ENCODE assay signal across 18 cellular contexts in genomic region chr1:21239181-21239580, GRCh38. TPM values are rescaled to one million over a fixed set of nuclear protein-coding genes. Genes with fewer than 3 reads are reported as not detected.
DNase-seq lines count a peak whose midpoint lies in the region; ATAC-seq, FAIRE-seq and TF ChIP-seq lines count a peak whose summit lies in the region.
"Had no signal": no experiment of that assay in that cellular context is flagged by ENCODE, and none has a peak within 500 bp of the region (broad histone marks: within the 10 kb centered on the region; RNA-seq: fewer than 3 reads in every experiment).

No MANE protein-coding gene starts in this region.

- no TSS peak for BruUV-seq in PC-3 (replicated peaks; lab: Mats Ljungman, UMichigan)

- no peak overlapping the region for H2AFZ ChIP-seq in PC-3 (ENCODE audit: low read length)

- H3K36me3 ChIP-seq in PC-3 (ENCODE audit: low read depth, low read length) (peaks cover 23% of the 10 kb centered on the region), brain microvascular endothelial cell (replicated peaks) (peaks cover 58% of the 10 kb centered on the region)

- no peak for FAIRE-seq in GM12891 (lab: Jason Lieb, UNC)

- no peaks in the 10 kb centered on the region for H3K9me2 ChIP-seq in PC-3 (replicated peaks; ENCODE audit: low read length)

- no peak overlapping the region for H3K4me3 ChIP-seq in PC-3 (ENCODE audit: low read length)
- no peak overlapping the region for H3K4me3 ChIP-seq in brain microvascular endothelial cell (ENCODE audit: low read depth, low read length)
- H3K4me3 ChIP-seq: left lung, right atrium auricular region had no signal

- peak; percentile 46 for DNase-seq in GM20000 (ENCODE audit: low spot score)
- peak; percentile 91 for DNase-seq in PC-3
- peak; percentile 10 for DNase-seq in brain microvascular endothelial cell
- DNase-seq in renal cortical epithelial cell (ENCODE audit: low read depth): peak; percentile 91
- DNase-seq in GM12891 (ENCODE audit: insufficient read length, low spot score): no peak
- no peak for DNase-seq in NCI-H2171 treated with DMSO at 0.1 percent for 48 hours (lab: John Stamatoyannopoulos, UW)
- DNase-seq in NCI-H1048 (lab: John Stamatoyannopoulos, UW): no peak
- DNase-seq: activated CD4-positive, CD25-positive, alpha-beta regulatory T cell; activated T-cell treated with anti-CD3 and anti-CD28 coated beads for 4 hours; hypothalamus; left lung; NCI-H1417; NCI-H345; nephron progenitor cell; stimulated activated CD4-positive, alpha-beta T cell treated with anti-CD3 and anti-CD28 coated beads, Interleukin-4, amount 100 ng/mL, for 1 hour had no signal

- peak overlapping the region; percentile 99 for H3K27ac ChIP-seq in PC-3 (ENCODE audit: low read length)
- H3K27ac ChIP-seq in brain microvascular endothelial cell: no peak overlapping the region
- H3K27ac ChIP-seq: C4-2B, left lung had no signal

- peak overlapping the region; percentile 81 for H3K9ac ChIP-seq in PC-3 (ENCODE audit: low read length)

- H3K27me3 ChIP-seq in PC-3 (ENCODE audit: low read length) (no peaks in the 10 kb centered on the region), brain microvascular endothelial cell (replicated peaks) (no peaks in the 10 kb centered on the region)
- H3K27me3 ChIP-seq: left lung, right atrium auricular region had no signal

- ATAC-seq in PC-3: peak; percentile 43
- ATAC-seq in HG02642 (IDR thresholded peaks at IDR 0.05; ENCODE audit: poor library complexity, unreplicated experiment): no peak
- ATAC-seq: left lung had no signal

- no peak for TF ChIP-seq CTCF in GM20000 (IDR thresholded peaks at IDR 0.05; ENCODE audit: extremely low read depth, missing control alignments)
- TF ChIP-seq CTCF in PC-3 (conservative IDR thresholded peaks at IDR 0.05; ENCODE audit: low read depth, low read length): no peak
- no peak for TF ChIP-seq CTCF in brain microvascular endothelial cell (IDR thresholded peaks at IDR 0.05; ENCODE audit: low read depth, low read length, missing control alignments)

- intact Hi-C loops in PC-3 (cut with micrococcal nuclease): loop anchor here (10.0 kb wide), 1 partner anchor 256 kb away; no protein-coding TSS in a partner anchor

- in situ Hi-C loops in brain microvascular endothelial cell (cut with HindIII; ENCODE audit: low pct_ligation_motif_present, low sequenced_read_pairs): no loop called here

- H4K20me1 ChIP-seq in PC-3 (ENCODE audit: low read length): no peaks in the 10 kb centered on the region

- CTCF ChIA-PET in PC-3 (lab: Charles Lee): no interaction called here

- H3K4me2 ChIP-seq in PC-3 (ENCODE audit: low read length): peak overlapping the region; percentile 31; the same call in 1 of the 2 replicates

- POLR2A ChIA-PET in PC-3 (lab: Charles Lee; ENCODE audit: unreplicated experiment): no interaction called here

- peaks cover 16% of the 10 kb centered on the region for H3K79me2 ChIP-seq in PC-3 (ENCODE audit: low read length)

- no peaks in the 10 kb centered on the region for H3K9me3 ChIP-seq in PC-3 (ENCODE audit: low read length)
- H3K9me3 ChIP-seq: left lung, right atrium auricular region had no signal

- TF ChIP-seq POLR2A in GM12891 (IDR thresholded peaks at IDR 0.05; ENCODE audit: low read depth, low read length): no peak

- H3F3A ChIP-seq in PC-3 (ENCODE audit: low read length, unreplicated experiment): peaks cover 11% of the 10 kb centered on the region

- peaks cover 88% of the 10 kb centered on the region for H3K4me1 ChIP-seq in PC-3 (ENCODE audit: insufficient read depth, low read length)
- H3K4me1 ChIP-seq: left lung had no signal

TF ChIP-seq in GM12891, 5 proteins besides CTCF, POLR2A, EP300 and RAD21:
- TF ChIP-seq TAF1 (IDR thresholded peaks at IDR 0.05; ENCODE audit: low read depth, low read length): no peak

RNA-seq across cellular contexts. Expression of gene ECE1, which starts 51.1 kb away (rescaled TPM):
- 86.8 and 110 TPM in 2 replicates for total RNA-seq in PC-3 (2014; rRNA removed)
- total RNA-seq in renal cortical epithelial cell: 122 and 191 TPM in 2 replicates
- 7.9 TPM for polyA plus RNA-seq in GM12891 (2012; ENCODE audit: low read depth, missing spikeins)

Comparison
In these comparisons a context has a peak if more than half of its experiments do, and no peak if none do; other contexts are left out.
1. DNase-seq: peak in GM20000 (single experiment), PC-3 (single experiment), brain microvascular endothelial cell (single experiment) and renal cortical epithelial cell (single experiment); none in GM12891 (single experiment), NCI-H2171 treated with DMSO at 0.1 percent for 48 hours (single experiment) and NCI-H1048 (single experiment).